ENCODE assay signal across 8 cellular contexts in the genomic region with DNA sequence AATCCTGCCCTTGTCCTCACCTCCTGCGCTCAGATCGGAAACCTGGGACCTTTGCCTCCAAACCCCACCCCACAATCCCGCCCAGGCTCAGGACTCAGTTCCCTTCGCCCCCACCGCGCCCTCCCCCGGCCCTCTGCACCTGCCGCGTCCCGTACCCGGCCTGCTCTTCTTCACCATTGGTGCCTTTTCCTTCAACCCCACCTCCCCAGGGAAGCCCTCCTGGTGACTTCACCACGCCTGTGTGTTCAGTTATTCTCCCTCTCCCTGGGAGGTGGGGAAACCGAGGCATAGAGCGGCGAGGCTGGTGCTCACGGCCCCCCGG. TPM values are rescaled to one million over a fixed set of nuclear protein-coding genes. Genes with fewer than 3 reads are reported as not detected.
DNase-seq lines count a peak whose midpoint lies in the region; ATAC-seq, FAIRE-seq and TF ChIP-seq lines count a peak whose summit lies in the region.

No MANE protein-coding gene starts in this region.

- ATAC-seq in WTC11: peak; percentile 9; the same call in 1 of the 2 replicates
- peak; percentile 9 to 19 for ATAC-seq in naive thymus-derived CD8-positive, alpha-beta T cell

- no peak overlapping the region for H3K9ac ChIP-seq in kidney (ENCODE audit: low read length in 2 of 2)

- H3K36me3 Mint-ChIP-seq in WTC11: no peaks in the 10 kb centered on the region
- H3K36me3 Mint-ChIP-seq in naive thymus-derived CD8-positive, alpha-beta T cell: peaks cover 0 to 6% (median 4%) of the 10 kb centered on the region in 3 donors

- intact Hi-C loops in kidney (cut with DNase I): loop anchor here (10.0 kb wide), 1 partner anchor 127 kb away; no protein-coding TSS in a partner anchor

- H3K9me3 Mint-ChIP-seq in WTC11: no peaks in the 10 kb centered on the region
- H3K9me3 Mint-ChIP-seq in naive thymus-derived CD8-positive, alpha-beta T cell: no peaks in the 10 kb centered on the region

- POLR2A ChIA-PET in WTC11 (lab: Charles Lee): no interaction called here
- POLR2A ChIA-PET in naive thymus-derived CD8-positive, alpha-beta T cell (lab: Charles Lee): interaction anchor here (0.6 to 1.7 kb wide), 2 partner anchors 66 to 125 kb away, joined by 4 to 6 read pairs; no protein-coding TSS in a partner anchor

- no peaks in the 10 kb centered on the region for H3K36me3 ChIP-seq in kidney (ENCODE audit: control insufficient read depth in 1 of 2, insufficient read depth in 2 of 2, low read length in 2 of 2)

- no peak overlapping the region for H3K27ac Mint-ChIP-seq in WTC11
- H3K27ac Mint-ChIP-seq in naive thymus-derived CD8-positive, alpha-beta T cell: no peak overlapping the region

- H3K4me1 ChIP-seq in kidney (ENCODE audit: control insufficient read depth in 1 of 2, insufficient read depth in 1 of 2, low read depth in 1 of 2, low read length in 2 of 2): peaks cover 0 to 2% of the 10 kb centered on the region in 2 donors

- DNase-seq in HuH-7.5 (ENCODE audit: low spot score): peak; percentile 64
- DNase-seq in WTC11 (ENCODE audit: low spot score): no peak
- DNase-seq in naive thymus-derived CD8-positive, alpha-beta T cell: no peak
- no peak for DNase-seq in central memory CD4-positive, alpha-beta T cell
- DNase-seq in NCI-H446 treated with DMSO at 0.1 percent for 48 hours (lab: John Stamatoyannopoulos, UW): no peak
- DNase-seq in NCI-H146 treated with DMSO at 0.1 percent for 48 hours (lab: John Stamatoyannopoulos, UW; ENCODE audit: unreplicated experiment): no peak
- DNase-seq in kidney: no peak

- H3K27ac ChIP-seq in kidney (ENCODE audit: low read depth in 2 of 2, low read length in 2 of 2): no peak overlapping the region

- no peak for FAIRE-seq in kidney (lab: Jason Lieb, UNC)

- TF ChIP-seq CTCF in GM12875 (IDR thresholded peaks at IDR 0.05; ENCODE audit: borderline replicate concordance, insufficient read depth, low read depth, low read length) (no peak), WTC11 (IDR thresholded peaks at IDR 0.05) (no peak), kidney (IDR thresholded peaks at IDR 0.05; ENCODE audit: borderline replicate concordance, extremely low read depth, insufficient read depth) (no peak)

- H3K4me3 Mint-ChIP-seq in WTC11: peak overlapping the region; percentile 41
- peak overlapping the region in 4 of 10 donors; percentile 13 to 45 (median 36) for H3K4me3 Mint-ChIP-seq in naive thymus-derived CD8-positive, alpha-beta T cell

- H3K4me3 ChIP-seq in GM12875 (ENCODE audit: low read depth, low read length) (peak overlapping the region; percentile 12), kidney (ENCODE audit: low read length in 2 of 2) (no peak overlapping the region)

- peaks cover 18% of the 10 kb centered on the region for H3K4me1 Mint-ChIP-seq in WTC11
- peaks cover 11 to 32% (median 22%) of the 10 kb centered on the region in 4 donors for H3K4me1 Mint-ChIP-seq in naive thymus-derived CD8-positive, alpha-beta T cell

- peaks cover 90% of the 10 kb centered on the region for H3K27me3 Mint-ChIP-seq in WTC11 (ENCODE audit: low read depth)
- H3K27me3 Mint-ChIP-seq in naive thymus-derived CD8-positive, alpha-beta T cell: peaks cover 14 to 65% (median 41%) of the 10 kb centered on the region in 5 donors

- CTCF ChIA-PET in WTC11 (lab: Charles Lee): interaction anchor here (0.9 to 4.6 kb wide), 23 partner anchors 12 to 200 kb away, joined by 3 to 85 read pairs (median 7); partner anchors contain the start of gene MBD3

- H3K9me3 ChIP-seq in kidney (ENCODE audit: control insufficient read depth in 1 of 2, low read length in 2 of 2): no peaks in the 10 kb centered on the region

TF ChIP-seq in WTC11, 78 proteins besides CTCF, POLR2A, EP300 and RAD21:
- TF ChIP-seq, protein P1, sequence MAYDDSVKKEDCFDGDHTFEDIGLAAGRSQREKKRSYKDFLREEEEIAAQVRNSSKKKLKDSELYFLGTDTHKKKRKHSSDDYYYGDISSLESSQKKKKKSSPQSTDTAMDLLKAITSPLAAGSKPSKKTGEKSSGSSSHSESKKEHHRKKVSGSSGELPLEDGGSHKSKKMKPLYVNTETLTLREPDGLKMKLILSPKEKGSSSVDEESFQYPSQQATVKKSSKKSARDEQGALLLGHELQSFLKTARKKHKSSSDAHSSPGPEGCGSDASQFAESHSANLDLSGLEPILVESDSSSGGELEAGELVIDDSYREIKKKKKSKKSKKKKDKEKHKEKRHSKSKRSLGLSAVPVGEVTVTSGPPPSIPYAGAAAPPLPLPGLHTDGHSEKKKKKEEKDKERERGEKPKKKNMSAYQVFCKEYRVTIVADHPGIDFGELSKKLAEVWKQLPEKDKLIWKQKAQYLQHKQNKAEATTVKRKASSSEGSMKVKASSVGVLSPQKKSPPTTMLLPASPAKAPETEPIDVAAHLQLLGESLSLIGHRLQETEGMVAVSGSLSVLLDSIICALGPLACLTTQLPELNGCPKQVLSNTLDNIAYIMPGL (CRISPR knock-in tag; IDR thresholded peaks at IDR 0.05): no peak
- no peak for TF ChIP-seq JUN (CRISPR knock-in tag; IDR thresholded peaks at IDR 0.05)
- no peak for TF ChIP-seq ZNF317 (CRISPR knock-in tag; IDR thresholded peaks at IDR 0.05; ENCODE audit: borderline replicate concordance, low read depth)

RNA-seq across cellular contexts. Expression of gene TCF3, which starts 19.3 kb away (rescaled TPM):
- total RNA-seq in WTC11 (2021) (323 to 350 TPM (median 324 TPM) in 3 replicates), kidney (50.2 TPM)
- 100 to 1,000 TPM in 1 of 2 experiments, 10 to 100 TPM in 1; 97.4 to 102 TPM for total RNA-seq in naive thymus-derived CD8-positive, alpha-beta T cell
- 10 to 100 TPM in 2 of 3 donors, 1 to 10 TPM in 1; 7.8 to 33.0 (median 13.0) TPM for polyA plus RNA-seq in naive thymus-derived CD8-positive, alpha-beta T cell
- 20.3 TPM for polyA plus RNA-seq in kidney (ENCODE audit: insufficient read depth, low read depth, low replicate concordance)
